In genomic region chr6:140663772-140664171, GRCh38 we compare ENCODE assay signal across 28 cellular contexts.
DNase-seq lines count a peak whose midpoint lies in the region; ATAC-seq, FAIRE-seq and TF ChIP-seq lines count a peak whose summit lies in the region.
"Had no signal": no experiment of that assay in that cellular context is flagged by ENCODE, and none has a peak within 500 bp of the region (broad histone marks: within the 10 kb centered on the region; RNA-seq: fewer than 3 reads in every experiment).

No MANE protein-coding gene starts in this region.

- TF ChIP-seq CTCF in astrocyte (IDR thresholded peaks at IDR 0.05; ENCODE audit: insufficient read depth, low read depth, low read length) (no peak), dorsolateral prefrontal cortex (IDR thresholded peaks at IDR 0.05 in 54 of 56, conservative IDR thresholded peaks at IDR 0.05 in 2 of 56; ENCODE audit: low read depth in 1 of 56, partially characterized antibody in 56 of 56) (no peak)

- no peaks in the 10 kb centered on the region for H4K20me1 ChIP-seq in astrocyte (ENCODE audit: insufficient read depth, low read length)

- in situ Hi-C loops in KBM-7 (cut with MboI; ENCODE audit: low pct_unique_long_range_greater_than_20kb, low sequenced_read_pairs) = no loop called here

- peaks cover 2% of the 10 kb centered on the region for H3K9me3 Mint-ChIP-seq in astrocyte (ENCODE audit: unreplicated experiment)
- H3K9me3 Mint-ChIP-seq: activated naive CD4-positive, alpha-beta T cell treated with anti-CD3 and anti-CD28 coated beads, Interleukin-2, amount 50 U/mL, for 24 hours; activated T-helper 1 cell treated with anti-CD3 and anti-CD28 coated beads, Interleukin-12 subunit alpha, Interleukin-12 subunit beta, Interleukin-2, Interleukin-4 antibody, amounts not matched to agents 30 ng/mL and 10 ng/mL and 1 ng/mL, durations not matched to agents 14 hours and 24 hours and 36 hours had no signal

- H3K27me3 ChIP-seq in astrocyte (ENCODE audit: insufficient read depth, low read length) = no peaks in the 10 kb centered on the region
- H3K27me3 ChIP-seq in dorsolateral prefrontal cortex = no peaks in the 10 kb centered on the region
- H3K27me3 ChIP-seq: BE2C, gastroesophageal sphincter, pancreas, right atrium auricular region, stomach, transverse colon had no signal

- H3K27me3 Mint-ChIP-seq in astrocyte (ENCODE audit: low read depth, unreplicated experiment) = no peaks in the 10 kb centered on the region
- H3K27me3 Mint-ChIP-seq: activated CD4-positive, alpha-beta T cell treated with anti-CD3 and anti-CD28 coated beads for 36 hours; activated naive CD4-positive, alpha-beta T cell treated with anti-CD3 and anti-CD28 coated beads, Interleukin-2, amount 50 U/mL, for 24 hours had no signal

- H3K4me3 Mint-ChIP-seq in astrocyte (ENCODE audit: unreplicated experiment) = no peak overlapping the region
- H3K4me3 Mint-ChIP-seq: activated CD4-positive, alpha-beta T cell treated with anti-CD3 and anti-CD28 coated beads for 36 hours; activated naive CD4-positive, alpha-beta T cell treated with anti-CD3 and anti-CD28 coated beads, Interleukin-2, amount 50 U/mL, for 24 hours; activated T-helper 1 cell treated with anti-CD3 and anti-CD28 coated beads, Interleukin-12 subunit alpha, Interleukin-12 subunit beta, Interleukin-2, Interleukin-4 antibody, amounts not matched to agents 30 ng/mL and 10 ng/mL and 1 ng/mL, durations not matched to agents 14 hours and 24 hours and 36 hours had no signal

- H3K27ac Mint-ChIP-seq in astrocyte (ENCODE audit: unreplicated experiment) = no peak overlapping the region
- H3K27ac Mint-ChIP-seq: activated CD4-positive, alpha-beta T cell treated with anti-CD3 and anti-CD28 coated beads for 36 hours; activated naive CD4-positive, alpha-beta T cell treated with anti-CD3 and anti-CD28 coated beads, Interleukin-2, amount 50 U/mL, for 24 hours; activated T-helper 1 cell treated with anti-CD3 and anti-CD28 coated beads, Interleukin-12 subunit alpha, Interleukin-12 subunit beta, Interleukin-2, Interleukin-4 antibody, amounts not matched to agents 30 ng/mL and 10 ng/mL and 1 ng/mL, durations not matched to agents 14 hours and 24 hours and 36 hours had no signal

- ATAC-seq in HG03135 (IDR thresholded peaks at IDR 0.05; ENCODE audit: unreplicated experiment) = no peak
- ATAC-seq: activated CD4-positive, alpha-beta T cell treated with anti-CD3 and anti-CD28 coated beads for 36 hours; gastroesophageal sphincter; pancreas had no signal

- no peaks in the 10 kb centered on the region for H3K9me3 ChIP-seq in astrocyte (ENCODE audit: insufficient read depth, low read depth, low read length)
- H3K9me3 ChIP-seq: BE2C, gastroesophageal sphincter, pancreas, right atrium auricular region, stomach, transverse colon had no signal

- intact Hi-C loops in dorsolateral prefrontal cortex (cut with DNase I) = no loop called here

- no peaks in the 10 kb centered on the region for H3K79me2 ChIP-seq in astrocyte (ENCODE audit: insufficient read depth, low read length)

- peaks cover 4% of the 10 kb centered on the region for H3K4me1 ChIP-seq in astrocyte (ENCODE audit: insufficient read depth, low read length)
- H3K4me1 ChIP-seq: BE2C, gastroesophageal sphincter, pancreas, right atrium auricular region, stomach, transverse colon had no signal

- H3K9ac ChIP-seq in astrocyte (ENCODE audit: low read length) = no peak overlapping the region

- no peak for FAIRE-seq in astrocyte (lab: Jason Lieb, UNC)
- FAIRE-seq: HTR-8/SVneo, pancreas had no signal

- H3K27ac ChIP-seq in astrocyte (ENCODE audit: low read depth, low read length) (no peak overlapping the region), dorsolateral prefrontal cortex (no peak overlapping the region)
- H3K27ac ChIP-seq: gastroesophageal sphincter, pancreas, right atrium auricular region, stomach, transverse colon had no signal

- DNase-seq in NCI-H2171 treated with DMSO at 0.1 percent for 48 hours (lab: John Stamatoyannopoulos, UW) (peak; percentile 4), NCI-H2171 (lab: John Stamatoyannopoulos, UW) (no peak), KBM-7 (peak; percentile 14), astrocyte (ENCODE audit: low read depth) (no peak), NCI-H2029 treated with DMSO at 0.1 percent for 48 hours (lab: John Stamatoyannopoulos, UW) (no peak), dorsolateral prefrontal cortex (no peak), glomerular visceral epithelial cell (ENCODE audit: extremely low spot score) (no peak)
- DNase-seq: activated CD4-positive, alpha-beta T cell treated with anti-CD3 and anti-CD28 coated beads for 36 hours; BE2C; COR-L47; effector CD4-positive, alpha-beta T cell; erythroblast; H7; kidney glomerular epithelial cell; NCI-H1048; NCI-H187 treated with DMSO at 0.1 percent for 48 hours; NCI-H345; pancreas; SIG-M5; stimulated activated CD4-positive, alpha-beta T cell treated with anti-CD3 and anti-CD28 coated beads, Interleukin-4, amount 100 ng/mL, for 24 hours; stomach; transverse colon had no signal

- no peaks in the 10 kb centered on the region for H3K36me3 Mint-ChIP-seq in astrocyte (ENCODE audit: low read depth, unreplicated experiment)
- H3K36me3 Mint-ChIP-seq: activated naive CD4-positive, alpha-beta T cell treated with anti-CD3 and anti-CD28 coated beads, Interleukin-2, amount 50 U/mL, for 24 hours had no signal

- peaks cover 12% of the 10 kb centered on the region for H3K4me1 Mint-ChIP-seq in astrocyte (ENCODE audit: low read depth, unreplicated experiment)
- H3K4me1 Mint-ChIP-seq: activated CD4-positive, alpha-beta T cell treated with anti-CD3 and anti-CD28 coated beads for 36 hours; activated naive CD4-positive, alpha-beta T cell treated with anti-CD3 and anti-CD28 coated beads, Interleukin-2, amount 50 U/mL, for 24 hours had no signal

- H2AFZ ChIP-seq in astrocyte (ENCODE audit: low read depth, low read length) = peak overlapping the region; percentile 21

- H3K4me3 ChIP-seq in astrocyte (ENCODE audit: insufficient read depth, low read depth, low read length) (no peak overlapping the region), dorsolateral prefrontal cortex (no peak overlapping the region)
- H3K4me3 ChIP-seq: gastroesophageal sphincter, pancreas, right atrium auricular region, stomach, transverse colon had no signal

- H3K36me3 ChIP-seq in astrocyte (ENCODE audit: insufficient read depth, low read length) = no peaks in the 10 kb centered on the region
- H3K36me3 ChIP-seq: BE2C, gastroesophageal sphincter, pancreas, right atrium auricular region, stomach, transverse colon had no signal

- no peak overlapping the region for H3K4me2 ChIP-seq in astrocyte (ENCODE audit: low read length)

Comparison
In these comparisons a context has a peak if more than half of its experiments do, and no peak if none do; other contexts are left out.
1. DNase-seq: peak in NCI-H2171 treated with DMSO at 0.1 percent for 48 hours (single experiment) and KBM-7 (single experiment); none in NCI-H2171 (single experiment), astrocyte (single experiment), NCI-H2029 treated with DMSO at 0.1 percent for 48 hours (single experiment), dorsolateral prefrontal cortex (0 of 10) and glomerular visceral epithelial cell (single experiment).